ENCODE assay signal across 19 cellular contexts in genomic region chr3:53149699-53150098, GRCh38. TPM values are rescaled to one million over a fixed set of nuclear protein-coding genes. Genes with fewer than 3 reads are reported as not detected.
DNase-seq lines count a peak whose midpoint lies in the region; ATAC-seq and TF ChIP-seq lines count a peak whose summit lies in the region.
"Had no signal": no experiment of that assay in that cellular context is flagged by ENCODE, and none has a peak within 500 bp of the region (broad histone marks: within the 10 kb centered on the region; RNA-seq: fewer than 3 reads in every experiment).

No MANE protein-coding gene starts in this region.

- RAD21 ChIA-PET in HCT116 (lab: Charles Lee; ENCODE audit: low non-redundant PET in 1 of 2, low total read pairs in 2 of 2, uncharacterized antibody in 2 of 2, unreplicated experiment in 2 of 2), result no interaction called here

- H4K20me1 ChIP-seq in HCT116 (ENCODE audit: insufficient read depth), result no peaks in the 10 kb centered on the region

- CTCF ChIA-PET in HCT116 (lab: Charles Lee), result interaction anchor here (1.1 kb wide), 1 partner anchor 36 kb away, joined by 3 read pairs; no protein-coding TSS in a partner anchor

- H3K79me2 ChIP-seq in HCT116 (ENCODE audit: insufficient read depth, low read length), result no peaks in the 10 kb centered on the region

- no TSS peak for BruUV-seq in HCT116 (replicated peaks; lab: Mats Ljungman, UMichigan)

- H3K36me3 ChIP-seq in HCT116 (ENCODE audit: control insufficient read depth in 1 of 2, insufficient read depth in 2 of 2, low read length in 2 of 2) (no peaks in the 10 kb centered on the region), adrenal gland (replicated peaks in 1 of 2) (no peaks in the 10 kb centered on the region), lower lobe of right lung (no peaks in the 10 kb centered on the region), stomach (no peaks in the 10 kb centered on the region)
- H3K36me3 ChIP-seq: BE2C, MG63 had no signal

- H3K4me1 ChIP-seq in HCT116 (ENCODE audit: control insufficient read depth in 1 of 2, insufficient read depth in 2 of 2, low read length in 2 of 2), result peaks cover 6 to 21% of the 10 kb centered on the region in 2 experiments; a peak in 3 of 4 replicates
- H3K4me1 ChIP-seq in adrenal gland (replicated peaks in 1 of 2), result peaks cover 29 to 66% of the 10 kb centered on the region in 2 donors
- peaks cover 59% of the 10 kb centered on the region for H3K4me1 ChIP-seq in lower lobe of right lung
- peaks cover 43 to 78% (median 75%) of the 10 kb centered on the region in 4 donors for H3K4me1 ChIP-seq in stomach
- H3K4me1 ChIP-seq: BE2C had no signal

- H2AFZ ChIP-seq in HCT116 (ENCODE audit: low read depth, low read length, poor library complexity, severe bottlenecking), result no peak overlapping the region

- H3K9me3 ChIP-seq in HCT116 (ENCODE audit: control insufficient read depth in 1 of 2, insufficient read depth in 1 of 2, low read depth in 1 of 2, low read length in 2 of 2) (no peaks in the 10 kb centered on the region), adrenal gland (replicated peaks in 1 of 3) (no peaks in the 10 kb centered on the region), lower lobe of right lung (no peaks in the 10 kb centered on the region), stomach (no peaks in the 10 kb centered on the region)
- H3K9me3 ChIP-seq: BE2C, MG63 had no signal

- no peak overlapping the region for H3K27ac ChIP-seq in HCT116 (ENCODE audit: low read depth, low read length)
- peak overlapping the region in 3 of 5 donors; percentile 77 to 85 (median 84) for H3K27ac ChIP-seq in adrenal gland
- H3K27ac ChIP-seq in lower lobe of right lung, result peak overlapping the region; percentile 42
- peak overlapping the region in 4 of 5 donors; percentile 47 to 88 (median 74) for H3K27ac ChIP-seq in stomach

- H3K4me2 ChIP-seq in HCT116 (ENCODE audit: low read length), result peak overlapping the region; percentile 52

- TF ChIP-seq POLR2A in HCT116 (IDR thresholded peaks at IDR 0.05; ENCODE audit: borderline replicate concordance, extremely low read depth, insufficient read depth, insufficient read length) (no peak), adrenal gland (IDR thresholded peaks at IDR 0.05) (no peak), stomach (IDR thresholded peaks at IDR 0.05) (no peak)

- DNase-seq in HCT116 (ENCODE audit: low read depth, low spot score), result no peak
- DNase-seq in adrenal gland, result no peak
- DNase-seq in lower lobe of right lung, result no peak
- DNase-seq in stomach, result no peak
- no peak for DNase-seq in AML-193 (lab: John Stamatoyannopoulos, UW)
- DNase-seq in AG08396 (ENCODE audit: low spot score), result no peak
- DNase-seq: BE2C; CD4-positive, alpha-beta T cell; DMS153; GF-D8; Karpas-422; NCI-H1048; NCI-H1436; NCI-H1930; NCI-H226; NCI-H524 treated with DMSO at 0.1 percent for 48 hours had no signal

- H3K27me3 ChIP-seq in HCT116 (ENCODE audit: insufficient read depth, low read length) (no peaks in the 10 kb centered on the region), adrenal gland (no peaks in the 10 kb centered on the region), lower lobe of right lung (ENCODE audit: low read depth) (no peaks in the 10 kb centered on the region), stomach (peaks cover 0 to under 1% (median 0%) of the 10 kb centered on the region in 3 donors)
- H3K27me3 ChIP-seq: BE2C, MG63 had no signal

- no peak overlapping the region for H3K4me3 ChIP-seq in HCT116 (replicated peaks in 1 of 2; ENCODE audit: low read depth in 1 of 2, low read length in 2 of 2)
- H3K4me3 ChIP-seq in adrenal gland, result no peak overlapping the region
- no peak overlapping the region for H3K4me3 ChIP-seq in lower lobe of right lung
- no peak overlapping the region for H3K4me3 ChIP-seq in stomach
- H3K4me3 ChIP-seq: MG63 had no signal

- 77 to 90% (median 81%) methylated on average over 3 to 4 of the region's 4 CpGs for WGBS in adrenal gland, 4 donors
- 85 to 95% (median 87%) methylated on average over 3 to 4 of the region's 4 CpGs for WGBS in stomach, 5 donors

- no peak for TF ChIP-seq CTCF in HCT116 (IDR thresholded peaks at IDR 0.05 in 2 of 3, conservative IDR thresholded peaks at IDR 0.05 in 1 of 3; ENCODE audit: borderline replicate concordance in 1 of 3, insufficient read depth in 1 of 3, low read depth in 2 of 3, low read length in 2 of 3)
- no peak for TF ChIP-seq CTCF in adrenal gland (IDR thresholded peaks at IDR 0.05)
- TF ChIP-seq CTCF in lower lobe of right lung (IDR thresholded peaks at IDR 0.05), result no peak
- TF ChIP-seq CTCF in stomach (IDR thresholded peaks at IDR 0.05), result no peak

- intact Hi-C loops in HCT116 (cut with micrococcal nuclease) (no loop called here), adrenal gland (cut with DNase I) (no loop called here), lower lobe of right lung (cut with DNase I) (no loop called here), stomach (cut with DNase I; ENCODE audit: low total_unique reads) (no loop called here)

- no peak for TF ChIP-seq EP300 in stomach (IDR thresholded peaks at IDR 0.05)

- H3K9ac ChIP-seq in HCT116 (ENCODE audit: low read length), result no peak overlapping the region

- no peak for ATAC-seq in HCT116
- ATAC-seq in lower lobe of right lung, result no peak
- no peak for ATAC-seq in HG02623 (IDR thresholded peaks at IDR 0.05; ENCODE audit: unreplicated experiment)
- ATAC-seq in HG02970 (IDR thresholded peaks at IDR 0.05; ENCODE audit: low FRiP score, unreplicated experiment), result no peak

- no peak for TF ChIP-seq RAD21 in HCT116 (IDR thresholded peaks at IDR 0.05; ENCODE audit: low read depth)

- POLR2A ChIA-PET in HCT116 (lab: Charles Lee), result no interaction called here

- H3K9me2 ChIP-seq in HCT116 (ENCODE audit: insufficient read depth), result no peaks in the 10 kb centered on the region

TF ChIP-seq in HCT116, 20 proteins besides CTCF, POLR2A, EP300 and RAD21 (continues in another document):
- TF ChIP-seq FOSL1 (IDR thresholded peaks at IDR 0.05; ENCODE audit: low read depth) (no peak), EZH2phosphoT487 (IDR thresholded peaks at IDR 0.05; ENCODE audit: borderline replicate concordance) (no peak), SIN3A (IDR thresholded peaks at IDR 0.05; ENCODE audit: low read depth) (no peak), REST (IDR thresholded peaks at IDR 0.05; ENCODE audit: low read depth) (no peak), ZFX (IDR thresholded peaks at IDR 0.05) (no peak), SP1 (IDR thresholded peaks at IDR 0.05; ENCODE audit: low read depth) (no peak), JUND (IDR thresholded peaks at IDR 0.05) (no peak), CBX3 (IDR thresholded peaks at IDR 0.05; ENCODE audit: low read depth) (no peak), EZH2 (IDR thresholded peaks at IDR 0.05) (no peak), POLR2AphosphoS5 (IDR thresholded peaks at IDR 0.05; ENCODE audit: low read depth, low read length) (no peak), ATF3 (IDR thresholded peaks at IDR 0.05) (no peak), ZNF274 (IDR thresholded peaks at IDR 0.05; ENCODE audit: low read depth, low read length) (no peak), ELF1 (IDR thresholded peaks at IDR 0.05; ENCODE audit: borderline replicate concordance, low read depth) (no peak), SRF (IDR thresholded peaks at IDR 0.05; ENCODE audit: low read depth) (no peak)

RNA-seq across cellular contexts. Expression of gene PRKCD, which starts 11.3 kb away (rescaled TPM):
- total RNA-seq in HCT116 (2021; ENCODE audit: unreplicated experiment) (34.4 TPM), adrenal gland (100 to 1,000 TPM in 1 of 8 donors, 10 to 100 TPM in 7; 25.8 to 156 (median 53.7) TPM), lower lobe of right lung (103 TPM), stomach (100 to 1,000 TPM in 1 of 5 donors, 10 to 100 TPM in 4; 15.6 to 117 (median 37.9) TPM)
- polyA plus RNA-seq in HCT116 (2012), result 34.6 and 38.9 TPM in 2 replicates
- polyA plus RNA-seq in adrenal gland (10 to 100 TPM; 34.7 to 78.7 (median 38.2) TPM), stomach (10 to 100 TPM; 20.5 to 56.1 (median 36.4) TPM)

RNA-seq across cellular contexts. Expression of gene RFT1, which starts 19.5 kb away (rescaled TPM):
- total RNA-seq in HCT116 (2021; ENCODE audit: unreplicated experiment) (33.6 TPM), adrenal gland (10 to 100 TPM; 12.9 to 34.5 (median 22.9) TPM), lower lobe of right lung (18.3 TPM), stomach (10 to 100 TPM in 2 of 5 donors, 1 to 10 TPM in 2, not detected in 1; 7.0 to 16.8 (median 12.1) TPM)
- 25.1 and 33.3 TPM in 2 replicates for polyA plus RNA-seq in HCT116 (2012)
- polyA plus RNA-seq in adrenal gland (10 to 100 TPM in 2 of 3 donors, 1 to 10 TPM in 1; 6.7 to 24.1 (median 13.0) TPM), stomach (1 to 10 TPM; 3.3 to 7.9 (median 3.7) TPM)
